In the genomic region with DNA sequence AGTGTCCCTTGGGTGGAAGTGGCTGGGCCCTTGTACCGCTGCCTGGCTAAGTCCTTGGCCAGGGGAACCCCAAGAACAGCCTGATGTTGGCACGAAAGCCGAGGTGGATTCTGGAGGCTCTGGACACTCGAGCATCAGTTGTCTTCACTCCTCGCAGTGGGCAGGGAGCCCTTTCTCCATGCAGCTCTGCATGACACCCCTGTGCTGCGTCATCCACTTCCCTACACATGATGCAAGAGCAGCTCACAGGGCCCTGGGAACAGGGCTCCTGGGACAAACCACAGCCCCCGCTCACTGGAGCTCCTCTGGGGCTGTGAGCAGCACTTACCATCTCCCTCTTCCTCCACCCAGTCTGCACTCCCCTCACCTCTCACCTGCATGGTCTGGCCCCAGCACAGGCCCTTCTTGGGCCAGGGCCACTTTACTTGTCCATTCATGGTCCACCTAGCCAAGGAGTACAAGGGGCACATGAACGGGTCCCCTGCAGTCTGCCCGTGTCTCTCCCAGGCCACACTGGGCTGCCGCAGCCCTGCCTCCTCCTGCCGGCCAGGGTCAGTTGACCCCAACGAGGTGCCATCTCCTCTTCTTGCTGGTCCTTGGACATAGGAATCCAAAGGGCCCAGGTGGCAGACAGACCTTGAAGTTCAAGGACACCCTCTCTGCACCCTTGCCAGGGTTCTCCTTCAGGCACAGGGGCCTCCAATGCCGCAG, we compare ENCODE assay signal across 25 cellular contexts.
DNase-seq lines count a peak whose midpoint lies in the region; ATAC-seq and TF ChIP-seq lines count a peak whose summit lies in the region.
"Had no signal": no experiment of that assay in that cellular context is flagged by ENCODE, and none has a peak within 500 bp of the region (broad histone marks: within the 10 kb centered on the region; RNA-seq: fewer than 3 reads in every experiment).

No MANE protein-coding gene starts in this region.

- no peak for TF ChIP-seq POLR2A in stomach (IDR thresholded peaks at IDR 0.05)

- H3K27me3 ChIP-seq in stomach, result peaks cover 0 to 47% (median 0%) of the 10 kb centered on the region in 3 donors
- H3K27me3 ChIP-seq: tibial nerve had no signal

- TF ChIP-seq EP300 in stomach (IDR thresholded peaks at IDR 0.05), result no peak

- DNase-seq in SIG-M5 treated with dmso at 0.1 percent for 504 hours (lab: John Stamatoyannopoulos, UW; ENCODE audit: unreplicated experiment), result peak; percentile 5
- no peak for DNase-seq in SIG-M5 (lab: John Stamatoyannopoulos, UW)
- DNase-seq in OCI-M1 (lab: John Stamatoyannopoulos, UW), result peak; percentile 7
- DNase-seq in fibroblast of pulmonary artery (ENCODE audit: low read depth), result peak; percentile 27
- DNase-seq in stomach, result peak; percentile 24
- DNase-seq in A172 (ENCODE audit: low spot score), result no peak
- DNase-seq in activated CD8-positive, alpha-beta memory T cell treated with anti-CD3 and anti-CD28 coated beads, Interleukin-2, amount 50 U/mL, for 48 hours, result no peak
- DNase-seq: 8988T; activated CD4-positive, alpha-beta T cell treated with anti-CD3 and anti-CD28 coated beads for 36 hours; activated naive CD4-positive, alpha-beta T cell treated with Interleukin-2 at 50 U/mL for 16 hours; activated T-cell treated with anti-CD3 and anti-CD28 coated beads, Interleukin-2, amount 50 U/mL, for 4 hours; dermis blood vessel endothelial cell; DMS53; glutamatergic neuron; NCI-H187; NCI-H2171 treated with DMSO at 0.1 percent for 48 hours; NCI-H526; psoas muscle; stimulated activated CD8-positive, alpha-beta memory T cell treated with anti-CD3 and anti-CD28 coated beads, Interleukin-4, amount 100 ng/mL, for 48 hours; T-cell had no signal

- TF ChIP-seq CTCF in fibroblast of pulmonary artery (IDR thresholded peaks at IDR 0.05; ENCODE audit: low read length, missing control alignments) (no peak), stomach (IDR thresholded peaks at IDR 0.05) (no peak)

- 76 to 93% (median 87%) methylated on average over 13 of the region's 13 CpGs for WGBS in stomach, 5 donors

- H3K27ac ChIP-seq in stomach, result no peak overlapping the region
- H3K27ac ChIP-seq: adrenal gland, neutrophil, psoas muscle, SJSA1, tibial nerve had no signal

- H3K36me3 ChIP-seq in stomach, result no peaks in the 10 kb centered on the region
- H3K36me3 ChIP-seq: adrenal gland, neutrophil, SJSA1, tibial nerve had no signal

- H3K9me3 ChIP-seq in stomach, result peaks cover 0 to 6% (median 4%) of the 10 kb centered on the region in 4 donors
- H3K9me3 ChIP-seq: adrenal gland, neutrophil, psoas muscle, SJSA1 had no signal

- intact Hi-C loops in stomach (cut with DNase I; ENCODE audit: low total_unique reads), result no loop called here

- H3K4me3 ChIP-seq in fibroblast of pulmonary artery (replicated peaks; ENCODE audit: low read depth, low read length) (no peak overlapping the region), stomach (no peak overlapping the region)
- H3K4me3 ChIP-seq: adrenal gland, psoas muscle, SJSA1, tibial nerve had no signal

- H3K4me1 ChIP-seq in stomach, result peaks cover 0 to 13% (median 9%) of the 10 kb centered on the region in 4 donors
- H3K4me1 ChIP-seq: adrenal gland, psoas muscle, tibial nerve had no signal

- ATAC-seq in GM18858 (IDR thresholded peaks at IDR 0.05; ENCODE audit: unreplicated experiment), result no peak
- ATAC-seq: activated CD4-positive, alpha-beta T cell treated with anti-CD3 and anti-CD28 coated beads for 36 hours; activated T-cell treated with anti-CD3 and anti-CD28 coated beads, Interleukin-2, amount 50 U/mL, for 4 hours; psoas muscle; T-cell had no signal

Comparison
In these comparisons a context has a peak if more than half of its experiments do, and no peak if none do; other contexts are left out.
1. DNase-seq: peak in SIG-M5 treated with dmso at 0.1 percent for 504 hours (single experiment), OCI-M1 (single experiment), fibroblast of pulmonary artery (single experiment) and stomach (single experiment); none in SIG-M5 (single experiment), A172 (single experiment) and activated CD8-positive, alpha-beta memory T cell treated with anti-CD3 and anti-CD28 coated beads, Interleukin-2, amount 50 U/mL, for 48 hours (single experiment).